In genomic region chr16:87868254-87869029, GRCh38 we compare ENCODE assay signal across 8 cellular contexts. TPM values are rescaled to one million over a fixed set of nuclear protein-coding genes. Genes with fewer than 3 reads are reported as not detected.
DNase-seq lines count a peak whose midpoint lies in the region; ATAC-seq and TF ChIP-seq lines count a peak whose summit lies in the region.
"Not testable (repeated sequence)": the region's sequence is repeated elsewhere in the genome, so short reads cannot be mapped to it uniquely, and the experiment has no call there.

No MANE protein-coding gene starts in this region.

- CTCF ChIA-PET in IMR-90 (lab: Yijun Ruan, JAX), result interaction anchor here (2.0 kb wide), 1 partner anchor 89 kb away, joined by 10 read pairs; no protein-coding TSS in a partner anchor

- H3K27ac ChIP-seq in BLaER1 treated with 17β-estradiol and CSF1 and Interleukin-3, amounts not matched to agents 10 nM and 100 nM, result peak overlapping the region in 10 of 11 experiments; percentile 63 to 95 (median 82); a peak in 21 of 22 replicates
- peak overlapping the region; percentile 56 for H3K27ac ChIP-seq in IMR-90 (ENCODE audit: insufficient read depth, low read length)
- H3K27ac ChIP-seq in esophagus squamous epithelium, result peak overlapping the region; percentile 72 to 85 (median 82)

- H3K18ac ChIP-seq in IMR-90 (ENCODE audit: low read depth, low read length), result not testable (repeated sequence)

- POLR2A ChIA-PET in IMR-90 (lab: Charles Lee; ENCODE audit: unreplicated experiment), result interaction anchor here (0.5 to 0.6 kb wide), 2 partner anchors 21 to 91 kb away, joined by 3 to 8 read pairs; no protein-coding TSS in a partner anchor

- H3K4ac ChIP-seq in IMR-90 (ENCODE audit: low read depth, low read length), result peak overlapping the region; percentile 49

- H2AK9ac ChIP-seq in IMR-90 (replicated peaks; ENCODE audit: low read depth, low read length, poor library complexity), result not testable (repeated sequence)

- H3K9me1 ChIP-seq in IMR-90 (ENCODE audit: insufficient read depth, low read length), result peaks cover 16% of the 10 kb centered on the region

- peak; percentile 20 for ATAC-seq in GM21526 (IDR thresholded peaks at IDR 0.05; ENCODE audit: low FRiP score, unreplicated experiment)
- ATAC-seq in IMR-90 (ENCODE audit: low read depth), result peak; percentile 28

- not testable (repeated sequence) for H3K9me3 ChIP-seq in BLaER1 treated with 17β-estradiol and CSF1 and Interleukin-3, amounts not matched to agents 10 nM and 100 nM (replicated peaks in 1 of 11); IMR-90 (ENCODE audit: control insufficient read depth, insufficient read depth, low read length); esophagus squamous epithelium; mononuclear cell (ENCODE audit: low read depth, low read length)

- H3K9ac ChIP-seq in BLaER1 treated with 17β-estradiol and CSF1 and Interleukin-3, amounts not matched to agents 10 nM and 100 nM, result peak overlapping the region; percentile 73 to 98 (median 85)
- peak overlapping the region; percentile 76 for H3K9ac ChIP-seq in IMR-90 (ENCODE audit: low read depth, low read length)

- not testable (repeated sequence) for H4K5ac ChIP-seq in IMR-90 (ENCODE audit: low read depth, low read length)

- H3K36me3 ChIP-seq in BLaER1 treated with 17β-estradiol and CSF1 and Interleukin-3, amounts not matched to agents 10 nM and 100 nM, result peaks cover 0 to 46% (median 27%) of the 10 kb centered on the region in 11 experiments; a peak in 17 of 22 replicates
- peaks cover 13% of the 10 kb centered on the region for H3K36me3 ChIP-seq in IMR-90 (ENCODE audit: control insufficient read depth, insufficient read depth, low read length)
- H3K36me3 ChIP-seq in esophagus squamous epithelium, result not testable (repeated sequence)

- peak overlapping the region; percentile 32 for H2AFZ ChIP-seq in IMR-90 (replicated peaks; ENCODE audit: low read length, poor library complexity)

- in situ Hi-C loops in IMR-90 (cut with MboI; ENCODE audit: low sequenced_read_pairs), result not testable (repeated sequence)

- H3K4me2 ChIP-seq in BLaER1 treated with 17β-estradiol and CSF1 and Interleukin-3, amounts not matched to agents 10 nM and 100 nM, result peak overlapping the region; percentile 84 to 100 (median 93)
- H3K4me2 ChIP-seq in IMR-90 (ENCODE audit: low read depth, low read length), result peak overlapping the region; percentile 65

- peak overlapping the region; percentile 24 for H4K91ac ChIP-seq in IMR-90 (ENCODE audit: insufficient read depth, low read depth, low read length)

- H2AK5ac ChIP-seq in IMR-90 (ENCODE audit: low read depth, low read length), result peak overlapping the region; percentile 90

- peaks cover 56 to 74% (median 66%) of the 10 kb centered on the region in 10 experiments for H3K4me1 ChIP-seq in BLaER1 treated with 17β-estradiol and CSF1 and Interleukin-3, amounts not matched to agents 10 nM and 100 nM
- H3K4me1 ChIP-seq in IMR-90 (ENCODE audit: control insufficient read depth, insufficient read depth, low read length) (peaks cover 20% of the 10 kb centered on the region), esophagus squamous epithelium (peaks cover 14 to 90% (median 14%) of the 10 kb centered on the region in 3 donors), mononuclear cell (ENCODE audit: insufficient read depth, low read length) (peaks cover 43% of the 10 kb centered on the region)

- peak overlapping the region; percentile 70 for H3K14ac ChIP-seq in IMR-90 (replicated peaks; ENCODE audit: low read depth, low read length)

- peak overlapping the region; percentile 49 for H2BK5ac ChIP-seq in IMR-90 (ENCODE audit: low read depth, low read length, poor library complexity, severe bottlenecking)

- H3K4me3 ChIP-seq in BLaER1 treated with 17β-estradiol and CSF1 and Interleukin-3, amounts not matched to agents 10 nM and 100 nM, result peak overlapping the region; percentile 71 to 97 (median 85)
- H3K4me3 ChIP-seq in IMR-90 (ENCODE audit: insufficient read depth, low read depth, low read length), result peak overlapping the region; percentile 97
- H3K4me3 ChIP-seq in esophagus squamous epithelium, result peak overlapping the region; percentile 37 to 76 (median 59)
- peak overlapping the region; percentile 49 for H3K4me3 ChIP-seq in mononuclear cell (ENCODE audit: low read length)

- TF ChIP-seq CTCF in IMR-90 (conservative IDR thresholded peaks at IDR 0.05; ENCODE audit: low read depth, low read length); esophagus squamous epithelium (IDR thresholded peaks at IDR 0.05): not testable (repeated sequence)

- not testable (repeated sequence) for H2BK15ac ChIP-seq in IMR-90 (ENCODE audit: low read depth, low read length)

- H3K27me3 ChIP-seq in BLaER1 treated with 17β-estradiol and CSF1 and Interleukin-3, amounts not matched to agents 10 nM and 100 nM; IMR-90 (ENCODE audit: control insufficient read depth, insufficient read depth, low read length); mononuclear cell (ENCODE audit: insufficient read depth, low read length): not testable (repeated sequence)
- H3K27me3 ChIP-seq in esophagus squamous epithelium, result peaks cover 0 to 16% (median 0%) of the 10 kb centered on the region in 4 donors

- DNase-seq in IMR-90 (peak; percentile 92), SKM-1 (lab: John Stamatoyannopoulos, UW; ENCODE audit: unreplicated experiment) (peak; percentile 31)
- peak; percentile 91 for DNase-seq in activated naive CD4-positive, alpha-beta T cell treated with Interleukin-2 at 50 U/mL for 16 hours
- DNase-seq in esophagus squamous epithelium (lab: John Stamatoyannopoulos, UW), result not testable (repeated sequence)
- peak; percentile 85 for DNase-seq in stimulated activated CD4-positive, alpha-beta T cell treated with anti-CD3 and anti-CD28 coated beads, Interleukin-4, amount 100 ng/mL, for 24 hours

- H2BK120ac ChIP-seq in IMR-90 (ENCODE audit: low read depth, low read length), result not testable (repeated sequence)

- dilution Hi-C loops in IMR-90 (cut with HindIII; ENCODE audit: low sequenced_read_pairs, unreplicated experiment), result not testable (repeated sequence)

- not testable (repeated sequence) for BruUV-seq in IMR-90 (replicated peaks; lab: Mats Ljungman, UMichigan)

- intact Hi-C loops in IMR-90 (cut with micrococcal nuclease); esophagus squamous epithelium (cut with DNase I): not testable (repeated sequence)

- H3K56ac ChIP-seq in IMR-90 (ENCODE audit: extremely low read depth, insufficient read depth, low read length), result peak overlapping the region; percentile 59; the same call in 1 of the 2 replicates

- WGBS in IMR-90 (ENCODE audit: extremely low coverage in 2 of 2, insufficient read length in 1 of 2), 2 experiments, result 3% methylated on average over 20 of the region's 37 CpGs; no CpG with 5 or more reads in 1 of the 2 experiments
- WGBS in esophagus squamous epithelium, 2 donors, result 3% methylated on average over 23 to 26 of the region's 37 CpGs

- H3K23ac ChIP-seq in IMR-90 (ENCODE audit: low read depth, low read length), result peak overlapping the region; percentile 23

- not testable (repeated sequence) for TF ChIP-seq RAD21 in IMR-90 (IDR thresholded peaks at IDR 0.05; ENCODE audit: low read length)

- not testable (repeated sequence) for H2BK20ac ChIP-seq in IMR-90 (ENCODE audit: low read depth, low read length)

- TF ChIP-seq POLR2A in IMR-90 (IDR thresholded peaks at IDR 0.05; ENCODE audit: low read depth, low read length), result peak; percentile 68
- TF ChIP-seq POLR2A in esophagus squamous epithelium (IDR thresholded peaks at IDR 0.05), result not testable (repeated sequence)

- not testable (repeated sequence) for H4K8ac ChIP-seq in IMR-90 (ENCODE audit: low read depth in 2 of 2, low read length in 2 of 2)

- peaks cover 0 to 46% of the 10 kb centered on the region in 2 experiments; a peak in 2 of 4 replicates for H3K79me1 ChIP-seq in IMR-90 (ENCODE audit: low read depth in 1 of 2, low read length in 2 of 2)

- H4K20me1 ChIP-seq in BLaER1 treated with 17β-estradiol and CSF1 and Interleukin-3, amounts not matched to agents 10 nM and 100 nM, result peaks cover 37 to 58% (median 57%) of the 10 kb centered on the region in 11 experiments; a peak in 21 of 22 replicates
- H4K20me1 ChIP-seq in IMR-90 (ENCODE audit: insufficient read depth, low read length), result peaks cover 53% of the 10 kb centered on the region

TF ChIP-seq in IMR-90, 13 proteins besides CTCF, POLR2A, EP300 and RAD21:
- TF ChIP-seq MXI1 (IDR thresholded peaks at IDR 0.05; ENCODE audit: borderline replicate concordance, low read depth, low read length) (peak; percentile 88; the same call in 1 of the 2 replicates), CEBPB (IDR thresholded peaks at IDR 0.05; ENCODE audit: low read depth, low read length) (peak; percentile 76), FOS (IDR thresholded peaks at IDR 0.05; ENCODE audit: low read depth, low read length) (peak; percentile 48), USF2 (IDR thresholded peaks at IDR 0.05; ENCODE audit: low read depth, low read length) (peak; percentile 80)
TF ChIP-seq in IMR-90: peak in this region for 4; not testable (repeated sequence) for 9.

RNA-seq across cellular contexts. Expression of gene SLC7A5, which starts 0.9 kb away (rescaled TPM):
- total RNA-seq in IMR-90 (2012; rRNA removed) (11.3 and 13.6 TPM in 2 replicates), esophagus squamous epithelium (100 to 1,000 TPM in 3 of 4 donors, 10 to 100 TPM in 1; 75.3 to 179 (median 145) TPM), mononuclear cell (33.8 TPM)
- 87.9 and 101 TPM in 2 replicates for polyA plus RNA-seq in IMR-90 (2012; rRNA removed)
- polyA plus RNA-seq in IMR-90 (2012; cell fraction: cytosol; rRNA removed), result 70.4 and 146 TPM in 2 replicates
- 88.7 and 147 TPM in 2 replicates for polyA plus RNA-seq in IMR-90 (2012; cell fraction: nucleus; rRNA removed; ENCODE audit: low replicate concordance)
